In genomic region chr1:2312196-2312588, GRCh38 we compare ENCODE assay signal across 9 cellular contexts.
DNase-seq lines count a peak whose midpoint lies in the region; ATAC-seq and TF ChIP-seq lines count a peak whose summit lies in the region.
"Had no signal": no experiment of that assay in that cellular context is flagged by ENCODE, and none has a peak within 500 bp of the region (broad histone marks: within the 10 kb centered on the region; RNA-seq: fewer than 3 reads in every experiment).

No MANE protein-coding gene starts in this region.

- peak overlapping the region; percentile 100 for H4K91ac ChIP-seq in mesenchymal stem cell (ENCODE audit: low read length)

- WGBS in GM23248 (ENCODE audit: low coverage in 1 of 2, low lambda C conversion rate in 2 of 2, missing lambda C conversion rate in 2 of 2), 2 experiments: 56 to 67% methylated on average over 7 to 10 of the region's 11 CpGs
- 72% methylated on average over 11 of the region's 11 CpGs for WGBS in mesenchymal stem cell

- intact Hi-C loops in ascending aorta (cut with DNase I): loop anchor here (5.0 kb wide), 1 partner anchor 115 kb away; no protein-coding TSS in a partner anchor

- H3K27ac ChIP-seq in GM23248 (no peak overlapping the region), ascending aorta (peak overlapping the region; percentile 92 to 95), mesenchymal stem cell (ENCODE audit: low read length, poor library complexity, severe bottlenecking) (no peak overlapping the region), stomach smooth muscle (ENCODE audit: low read length) (peak overlapping the region; percentile 86)

- no peak overlapping the region for H3K23ac ChIP-seq in mesenchymal stem cell (ENCODE audit: low read length in 2 of 2)

- H3K27me3 ChIP-seq in GM23248 (replicated peaks; ENCODE audit: insufficient read depth) (no peaks in the 10 kb centered on the region), ascending aorta (no peaks in the 10 kb centered on the region), mesenchymal stem cell (ENCODE audit: control insufficient read depth in 1 of 2, insufficient read depth in 1 of 2, low read length in 2 of 2) (no peaks in the 10 kb centered on the region), stomach smooth muscle (ENCODE audit: control insufficient read depth in 1 of 2, insufficient read depth in 2 of 2, low read length in 2 of 2) (no peaks in the 10 kb centered on the region)

- H3K4me3 ChIP-seq in GM23248 (no peak overlapping the region), ascending aorta (no peak overlapping the region), mesenchymal stem cell (ENCODE audit: insufficient read depth in 1 of 2, low read depth in 1 of 2, low read length in 2 of 2) (no peak overlapping the region), stomach smooth muscle (ENCODE audit: low read length in 2 of 2) (no peak overlapping the region)

- peak overlapping the region; percentile 45 to 84 for H3K18ac ChIP-seq in mesenchymal stem cell (ENCODE audit: low read depth in 1 of 2, low read length in 2 of 2)

- no peaks in the 10 kb centered on the region for H4K20me1 ChIP-seq in GM23248 (ENCODE audit: insufficient read depth)

- peak overlapping the region; percentile 100 for H2BK120ac ChIP-seq in mesenchymal stem cell (ENCODE audit: low read depth, low read length)

- ATAC-seq in HG03045 (IDR thresholded peaks at IDR 0.05; ENCODE audit: unreplicated experiment) (no peak), HG03457 (IDR thresholded peaks at IDR 0.05; ENCODE audit: unreplicated experiment) (no peak)

- peaks cover 31% of the 10 kb centered on the region for H3K79me1 ChIP-seq in mesenchymal stem cell (replicated peaks; ENCODE audit: low read length, poor library complexity, severe bottlenecking)

- in situ Hi-C loops in GM23248 (cut with MboI): no loop called here

- H2AFZ ChIP-seq in GM23248 (no peak overlapping the region), mesenchymal stem cell (ENCODE audit: low read depth, low read length) (no peak overlapping the region)

- H3K79me2 ChIP-seq in GM23248 (ENCODE audit: insufficient read depth): peaks cover 32% of the 10 kb centered on the region

- peak overlapping the region; percentile 29 for H2AK5ac ChIP-seq in mesenchymal stem cell (ENCODE audit: low read length, severe bottlenecking)

- TF ChIP-seq CTCF in ascending aorta (IDR thresholded peaks at IDR 0.05): no peak

- H3K9ac ChIP-seq in GM23248 (peak overlapping the region; percentile 20; the same call in 1 of the 2 replicates), mesenchymal stem cell (ENCODE audit: low read length) (peak overlapping the region; percentile 61), stomach smooth muscle (ENCODE audit: low read length in 2 of 2) (peak overlapping the region in 1 of 2 donors; percentile 42)

- peak overlapping the region; percentile 40 to 72 for H2BK12ac ChIP-seq in mesenchymal stem cell (ENCODE audit: low read length in 2 of 2)

- H2BK5ac ChIP-seq in mesenchymal stem cell (ENCODE audit: low read depth, low read length, poor library complexity, severe bottlenecking): no peak overlapping the region

- H3K9me3 ChIP-seq in GM23248 (ENCODE audit: low read depth) (no peaks in the 10 kb centered on the region), ascending aorta (no peaks in the 10 kb centered on the region), mesenchymal stem cell (ENCODE audit: control insufficient read depth, low read length) (no peaks in the 10 kb centered on the region), stomach smooth muscle (ENCODE audit: control insufficient read depth in 2 of 2, low read length in 2 of 2) (no peaks in the 10 kb centered on the region)

- H3K9me2 ChIP-seq in GM23248 (ENCODE audit: insufficient read depth): no peaks in the 10 kb centered on the region

- DNase-seq in GM23248 (no peak), ascending aorta (ENCODE audit: low spot score in 2 of 2) (no peak), mesenchymal stem cell (no peak), NCI-H748 (lab: John Stamatoyannopoulos, UW; ENCODE audit: unreplicated experiment) (no peak), NCI-H526 (lab: John Stamatoyannopoulos, UW) (no peak)
- DNase-seq: SIG-M5 had no signal

- H2BK15ac ChIP-seq in mesenchymal stem cell (ENCODE audit: low read depth, poor library complexity, severe bottlenecking): peak overlapping the region; percentile 26

- H4K8ac ChIP-seq in mesenchymal stem cell (ENCODE audit: low read length): peak overlapping the region; percentile 87

- H3F3A ChIP-seq in GM23248 (ENCODE audit: insufficient read depth): peaks cover 14% of the 10 kb centered on the region; the same call in 1 of the 2 replicates

- H3K4me1 ChIP-seq in GM23248 (ENCODE audit: insufficient read depth) (peaks cover 3% of the 10 kb centered on the region), ascending aorta (peaks cover 28 to 63% of the 10 kb centered on the region in 2 donors), mesenchymal stem cell (ENCODE audit: control insufficient read depth, insufficient read depth, low read depth, low read length) (peaks cover 58% of the 10 kb centered on the region), stomach smooth muscle (ENCODE audit: control insufficient read depth, insufficient read depth, low read length) (peaks cover 61% of the 10 kb centered on the region)

- peak overlapping the region in 1 of 2 experiments; percentile 17 for H3K4ac ChIP-seq in mesenchymal stem cell (ENCODE audit: low read depth in 1 of 2, low read length in 2 of 2)

- no peak overlapping the region for H3K4me2 ChIP-seq in GM23248 (ENCODE audit: unreplicated experiment)
- no peak overlapping the region for H3K4me2 ChIP-seq in mesenchymal stem cell (ENCODE audit: low read length, poor library complexity, severe bottlenecking)

- H3K14ac ChIP-seq in mesenchymal stem cell (ENCODE audit: low read length in 2 of 2): peak overlapping the region in 1 of 2 experiments; percentile 78

- H3K36me3 ChIP-seq in GM23248 (ENCODE audit: low read depth) (peaks cover 12% of the 10 kb centered on the region), ascending aorta (peaks cover 20 to 28% of the 10 kb centered on the region in 2 donors), mesenchymal stem cell (ENCODE audit: control insufficient read depth in 1 of 2, insufficient read depth in 2 of 2, low read depth in 1 of 2, low read length in 2 of 2) (peaks cover 22 to 38% of the 10 kb centered on the region in 2 experiments), stomach smooth muscle (ENCODE audit: control insufficient read depth in 2 of 2, insufficient read depth in 2 of 2, low read length in 2 of 2) (peaks cover 14 to 16% of the 10 kb centered on the region in 2 donors)

Comparison
In these comparisons a context has a peak if more than half of its experiments do, and no peak if none do; other contexts are left out.
1. H3K27ac ChIP-seq: peak in ascending aorta (2 of 2) and stomach smooth muscle (single experiment); none in GM23248 (single experiment) and mesenchymal stem cell (single experiment).